In genomic region chr15:96307856-96308394, GRCh38 we compare ENCODE assay signal across 1 cellular context.
TF ChIP-seq lines count a peak whose summit lies in the region.

No MANE protein-coding gene starts in this region.

TF ChIP-seq in GM23338, 12 proteins besides CTCF, POLR2A, EP300 and RAD21 (continued from another document):
- TF ChIP-seq, protein P1, sequence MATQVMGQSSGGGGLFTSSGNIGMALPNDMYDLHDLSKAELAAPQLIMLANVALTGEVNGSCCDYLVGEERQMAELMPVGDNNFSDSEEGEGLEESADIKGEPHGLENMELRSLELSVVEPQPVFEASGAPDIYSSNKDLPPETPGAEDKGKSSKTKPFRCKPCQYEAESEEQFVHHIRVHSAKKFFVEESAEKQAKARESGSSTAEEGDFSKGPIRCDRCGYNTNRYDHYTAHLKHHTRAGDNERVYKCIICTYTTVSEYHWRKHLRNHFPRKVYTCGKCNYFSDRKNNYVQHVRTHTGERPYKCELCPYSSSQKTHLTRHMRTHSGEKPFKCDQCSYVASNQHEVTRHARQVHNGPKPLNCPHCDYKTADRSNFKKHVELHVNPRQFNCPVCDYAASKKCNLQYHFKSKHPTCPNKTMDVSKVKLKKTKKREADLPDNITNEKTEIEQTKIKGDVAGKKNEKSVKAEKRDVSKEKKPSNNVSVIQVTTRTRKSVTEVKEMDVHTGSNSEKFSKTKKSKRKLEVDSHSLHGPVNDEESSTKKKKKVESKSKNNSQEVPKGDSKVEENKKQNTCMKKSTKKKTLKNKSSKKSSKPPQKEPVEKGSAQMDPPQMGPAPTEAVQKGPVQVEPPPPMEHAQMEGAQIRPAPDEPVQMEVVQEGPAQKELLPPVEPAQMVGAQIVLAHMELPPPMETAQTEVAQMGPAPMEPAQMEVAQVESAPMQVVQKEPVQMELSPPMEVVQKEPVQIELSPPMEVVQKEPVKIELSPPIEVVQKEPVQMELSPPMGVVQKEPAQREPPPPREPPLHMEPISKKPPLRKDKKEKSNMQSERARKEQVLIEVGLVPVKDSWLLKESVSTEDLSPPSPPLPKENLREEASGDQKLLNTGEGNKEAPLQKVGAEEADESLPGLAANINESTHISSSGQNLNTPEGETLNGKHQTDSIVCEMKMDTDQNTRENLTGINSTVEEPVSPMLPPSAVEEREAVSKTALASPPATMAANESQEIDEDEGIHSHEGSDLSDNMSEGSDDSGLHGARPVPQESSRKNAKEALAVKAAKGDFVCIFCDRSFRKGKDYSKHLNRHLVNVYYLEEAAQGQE (IDR thresholded peaks at IDR 0.05; ENCODE audit: unreplicated experiment): no peak
- TF ChIP-seq JUNB (IDR thresholded peaks at IDR 0.05; ENCODE audit: unreplicated experiment) (no peak), POLR2AphosphoS5 (IDR thresholded peaks at IDR 0.05; ENCODE audit: low read depth) (no peak)
